ENCODE assay signal across 8 cellular contexts in the genomic region with DNA sequence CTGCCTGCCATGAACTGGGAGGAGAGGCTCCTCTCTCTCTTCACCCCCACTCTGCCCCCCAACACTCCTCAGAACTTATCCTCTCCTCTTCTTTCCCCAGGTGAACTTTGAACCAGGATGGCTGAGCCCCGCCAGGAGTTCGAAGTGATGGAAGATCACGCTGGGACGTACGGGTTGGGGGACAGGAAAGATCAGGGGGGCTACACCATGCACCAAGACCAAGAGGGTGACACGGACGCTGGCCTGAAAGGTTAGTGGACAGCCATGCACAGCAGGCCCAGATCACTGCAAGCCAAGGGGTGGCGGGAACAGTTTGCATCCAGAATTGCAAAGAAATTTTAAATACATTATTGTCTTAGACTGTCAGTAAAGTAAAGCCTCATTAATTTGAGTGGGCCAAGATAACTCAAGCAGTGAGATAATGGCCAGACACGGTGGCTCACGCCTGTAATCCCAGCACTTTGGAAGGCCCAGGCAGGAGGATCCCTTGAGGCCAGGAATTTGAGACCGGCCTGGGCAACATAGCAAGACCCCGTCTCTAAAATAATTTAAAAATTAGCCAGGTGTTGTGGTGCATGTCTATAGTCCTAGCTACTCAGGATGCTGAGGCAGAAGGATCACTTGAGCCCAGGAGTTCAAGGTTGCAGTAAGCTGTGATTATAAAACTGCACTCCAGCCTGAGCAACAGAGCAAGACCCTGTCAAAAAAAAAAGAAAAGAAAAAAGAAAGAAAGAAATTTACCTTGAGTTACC. TPM values are rescaled to one million over a fixed set of nuclear protein-coding genes. Genes with fewer than 3 reads are reported as not detected.
"Had no signal": no experiment of that assay in that cellular context is flagged by ENCODE, and none has a peak within 500 bp of the region (broad histone marks: within the 10 kb centered on the region; RNA-seq: fewer than 3 reads in every experiment).

No MANE protein-coding gene starts in this region.

- H3K9me3 Mint-ChIP-seq: H9, HFFc6 had no signal

- H3K27ac Mint-ChIP-seq: HFFc6 had no signal

- H3K4me3 Mint-ChIP-seq: H9, HFFc6 had no signal

- DNase-seq: GM23248, GOT3, H9, HCEC 1CT, HFFc6, IMR-90, KBM-7 had no signal

RNA-seq across cellular contexts. Expression of a gene that starts 36.7 kb away (rescaled TPM):
- total RNA-seq: GM23248, H9, HFFc6, HT-29, IMR-90 had no signal
